ENCODE assay signal across 1 cellular context in the genomic region with DNA sequence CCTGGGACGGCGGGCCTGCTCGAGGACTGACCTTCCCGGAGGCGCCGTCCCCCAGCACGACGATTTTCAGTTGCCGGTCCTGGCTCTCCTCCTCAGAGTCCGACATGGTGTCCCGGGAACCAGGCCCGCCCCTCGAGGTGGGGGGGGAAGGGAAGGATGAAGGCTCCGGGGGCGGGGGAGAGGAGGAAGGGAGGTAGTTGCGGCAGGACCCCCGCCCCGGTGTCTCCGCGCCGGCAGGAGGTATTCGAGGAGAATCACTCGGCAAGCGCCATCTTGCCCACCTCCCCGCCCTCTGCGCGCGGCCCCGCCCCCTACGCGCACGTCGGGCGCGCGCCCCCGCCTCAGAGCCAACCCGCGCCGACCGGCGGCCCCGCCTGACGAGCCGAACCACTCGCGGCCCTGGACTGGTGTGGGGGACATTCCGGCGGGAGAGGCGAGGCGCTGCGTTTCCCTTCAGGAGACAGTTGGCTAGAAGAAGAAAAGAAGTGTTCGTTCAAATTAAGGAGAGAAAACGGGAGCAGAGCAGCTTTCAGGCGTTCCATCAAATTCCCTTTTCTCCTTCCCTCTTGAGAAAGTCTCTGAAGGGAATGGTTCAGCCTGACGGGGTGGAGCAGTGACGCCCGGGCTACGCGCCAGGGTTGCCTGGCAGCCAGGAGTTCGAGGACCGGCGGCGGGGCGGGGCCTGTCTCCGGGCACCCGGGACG.
TF ChIP-seq lines count a peak whose summit lies in the region.

A gene (minus strand): TSS at position 296 of the 704 bp plus-strand sequence.

TF ChIP-seq in GM23338, 12 proteins besides CTCF, POLR2A, EP300 and RAD21 (continued from another document):
- TF ChIP-seq, protein P1, sequence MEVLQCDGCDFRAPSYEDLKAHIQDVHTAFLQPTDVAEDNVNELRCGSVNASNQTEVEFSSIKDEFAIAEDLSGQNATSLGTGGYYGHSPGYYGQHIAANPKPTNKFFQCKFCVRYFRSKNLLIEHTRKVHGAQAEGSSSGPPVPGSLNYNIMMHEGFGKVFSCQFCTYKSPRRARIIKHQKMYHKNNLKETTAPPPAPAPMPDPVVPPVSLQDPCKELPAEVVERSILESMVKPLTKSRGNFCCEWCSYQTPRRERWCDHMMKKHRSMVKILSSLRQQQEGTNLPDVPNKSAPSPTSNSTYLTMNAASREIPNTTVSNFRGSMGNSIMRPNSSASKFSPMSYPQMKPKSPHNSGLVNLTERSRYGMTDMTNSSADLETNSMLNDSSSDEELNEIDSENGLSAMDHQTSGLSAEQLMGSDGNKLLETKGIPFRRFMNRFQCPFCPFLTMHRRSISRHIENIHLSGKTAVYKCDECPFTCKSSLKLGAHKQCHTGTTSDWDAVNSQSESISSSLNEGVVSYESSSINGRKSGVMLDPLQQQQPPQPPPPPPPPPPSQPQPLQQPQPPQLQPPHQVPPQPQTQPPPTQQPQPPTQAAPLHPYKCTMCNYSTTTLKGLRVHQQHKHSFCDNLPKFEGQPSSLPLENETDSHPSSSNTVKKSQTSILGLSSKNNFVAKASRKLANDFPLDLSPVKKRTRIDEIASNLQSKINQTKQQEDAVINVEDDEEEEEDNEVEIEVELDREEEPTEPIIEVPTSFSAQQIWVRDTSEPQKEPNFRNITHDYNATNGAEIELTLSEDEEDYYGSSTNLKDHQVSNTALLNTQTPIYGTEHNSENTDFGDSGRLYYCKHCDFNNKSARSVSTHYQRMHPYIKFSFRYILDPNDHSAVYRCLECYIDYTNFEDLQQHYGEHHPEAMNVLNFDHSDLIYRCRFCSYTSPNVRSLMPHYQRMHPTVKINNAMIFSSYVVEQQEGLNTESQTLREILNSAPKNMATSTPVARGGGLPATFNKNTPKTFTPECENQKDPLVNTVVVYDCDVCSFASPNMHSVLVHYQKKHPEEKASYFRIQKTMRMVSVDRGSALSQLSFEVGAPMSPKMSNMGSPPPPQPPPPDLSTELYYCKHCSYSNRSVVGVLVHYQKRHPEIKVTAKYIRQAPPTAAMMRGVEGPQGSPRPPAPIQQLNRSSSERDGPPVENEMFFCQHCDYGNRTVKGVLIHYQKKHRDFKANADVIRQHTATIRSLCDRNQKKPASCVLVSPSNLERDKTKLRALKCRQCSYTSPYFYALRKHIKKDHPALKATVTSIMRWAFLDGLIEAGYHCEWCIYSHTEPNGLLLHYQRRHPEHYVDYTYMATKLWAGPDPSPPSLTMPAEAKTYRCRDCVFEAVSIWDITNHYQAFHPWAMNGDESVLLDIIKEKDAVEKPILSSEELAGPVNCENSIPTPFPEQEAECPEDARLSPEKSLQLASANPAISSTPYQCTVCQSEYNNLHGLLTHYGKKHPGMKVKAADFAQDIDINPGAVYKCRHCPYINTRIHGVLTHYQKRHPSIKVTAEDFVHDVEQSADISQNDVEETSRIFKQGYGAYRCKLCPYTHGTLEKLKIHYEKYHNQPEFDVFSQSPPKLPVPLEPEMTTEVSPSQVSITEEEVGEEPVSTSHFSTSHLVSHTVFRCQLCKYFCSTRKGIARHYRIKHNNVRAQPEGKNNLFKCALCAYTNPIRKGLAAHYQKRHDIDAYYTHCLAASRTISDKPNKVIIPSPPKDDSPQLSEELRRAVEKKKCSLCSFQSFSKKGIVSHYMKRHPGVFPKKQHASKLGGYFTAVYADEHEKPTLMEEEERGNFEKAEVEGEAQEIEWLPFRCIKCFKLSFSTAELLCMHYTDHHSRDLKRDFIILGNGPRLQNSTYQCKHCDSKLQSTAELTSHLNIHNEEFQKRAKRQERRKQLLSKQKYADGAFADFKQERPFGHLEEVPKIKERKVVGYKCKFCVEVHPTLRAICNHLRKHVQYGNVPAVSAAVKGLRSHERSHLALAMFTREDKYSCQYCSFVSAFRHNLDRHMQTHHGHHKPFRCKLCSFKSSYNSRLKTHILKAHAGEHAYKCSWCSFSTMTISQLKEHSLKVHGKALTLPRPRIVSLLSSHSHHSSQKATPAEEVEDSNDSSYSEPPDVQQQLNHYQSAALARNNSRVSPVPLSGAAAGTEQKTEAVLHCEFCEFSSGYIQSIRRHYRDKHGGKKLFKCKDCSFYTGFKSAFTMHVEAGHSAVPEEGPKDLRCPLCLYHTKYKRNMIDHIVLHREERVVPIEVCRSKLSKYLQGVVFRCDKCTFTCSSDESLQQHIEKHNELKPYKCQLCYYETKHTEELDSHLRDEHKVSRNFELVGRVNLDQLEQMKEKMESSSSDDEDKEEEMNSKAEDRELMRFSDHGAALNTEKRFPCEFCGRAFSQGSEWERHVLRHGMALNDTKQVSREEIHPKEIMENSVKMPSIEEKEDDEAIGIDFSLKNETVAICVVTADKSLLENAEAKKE (CRISPR knock-in tag; IDR thresholded peaks at IDR 0.05) = no peak
